In the genomic region with DNA sequence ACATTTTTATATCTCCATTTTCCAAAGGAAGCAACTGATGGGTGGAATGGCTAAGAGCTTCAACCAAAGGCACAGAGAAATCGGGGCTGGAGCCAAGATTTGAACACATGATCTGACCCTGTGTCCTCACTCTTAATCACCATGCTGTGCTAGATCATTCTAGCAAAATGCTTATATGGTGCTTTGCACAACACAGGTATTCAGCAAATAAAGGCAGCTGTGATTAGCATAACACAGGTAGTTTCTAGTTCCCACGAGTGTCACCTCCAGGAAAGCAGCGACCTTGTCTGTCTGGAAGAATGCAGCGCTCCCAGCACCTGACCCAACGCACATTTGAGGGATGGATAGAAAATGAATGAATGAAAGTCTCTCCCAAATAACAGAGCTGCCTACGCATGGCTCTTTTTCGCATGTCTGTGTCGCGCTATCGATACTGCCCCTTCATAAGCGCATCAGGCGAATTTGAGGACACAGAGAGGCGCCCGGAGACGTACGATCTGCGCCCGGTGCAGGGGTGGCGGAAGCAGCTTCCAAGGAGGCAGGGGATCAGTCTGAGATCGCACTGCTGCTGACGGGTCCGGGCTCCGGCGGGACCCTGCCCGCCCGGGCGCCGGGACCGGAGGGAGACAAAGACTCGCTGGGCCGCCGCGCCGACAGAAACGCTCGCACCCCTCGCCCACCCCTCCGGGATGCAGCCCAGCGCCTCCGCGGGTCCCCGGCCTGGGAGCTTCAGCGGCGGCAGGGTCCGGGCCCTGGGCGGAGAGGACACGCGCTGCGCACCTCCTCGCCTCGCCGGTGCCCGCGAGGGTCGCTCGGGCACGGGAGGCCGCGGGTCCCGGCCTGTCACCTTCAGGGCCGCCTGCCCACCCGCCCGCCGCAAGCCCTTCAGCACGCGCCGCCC, we compare ENCODE assay signal across 1 cellular context.
A peak's percentile ranks its signal among the peaks of the same experiment; 100 is the strongest.
TF ChIP-seq lines count a peak whose summit lies in the region.

No MANE protein-coding gene starts in this region.

TF ChIP-seq in K562, 482 proteins besides CTCF, POLR2A, EP300 and RAD21 (continued from another document and continues in another):
- TF ChIP-seq, protein P1, sequence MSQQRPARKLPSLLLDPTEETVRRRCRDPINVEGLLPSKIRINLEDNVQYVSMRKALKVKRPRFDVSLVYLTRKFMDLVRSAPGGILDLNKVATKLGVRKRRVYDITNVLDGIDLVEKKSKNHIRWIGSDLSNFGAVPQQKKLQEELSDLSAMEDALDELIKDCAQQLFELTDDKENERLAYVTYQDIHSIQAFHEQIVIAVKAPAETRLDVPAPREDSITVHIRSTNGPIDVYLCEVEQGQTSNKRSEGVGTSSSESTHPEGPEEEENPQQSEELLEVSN (IDR thresholded peaks at IDR 0.05; ENCODE audit: borderline replicate concordance in 1 of 2, extremely low read depth in 1 of 2, insufficient read depth in 1 of 2, insufficient read length in 1 of 2, low read depth in 1 of 2, low read length in 1 of 2, poor library complexity in 1 of 2, severe bottlenecking in 1 of 2) = peak in 1 of 2 experiments; percentile 1
- TF ChIP-seq CEBPG (CRISPR knock-in tag; IDR thresholded peaks at IDR 0.05) = no peak
- no peak for TF ChIP-seq CEBPG (tag; conservative IDR thresholded peaks at IDR 0.05 in 1 of 2, IDR thresholded peaks at IDR 0.05 in 1 of 2)
- peak in 1 of 3 experiments; percentile 58; a peak in 1 of 6 replicates for TF ChIP-seq ZBTB11 (CRISPR knock-in tag; IDR thresholded peaks at IDR 0.05)
- no peak for TF ChIP-seq ZNF175 (CRISPR knock-in tag; IDR thresholded peaks at IDR 0.05; ENCODE audit: low read depth)
- no peak for TF ChIP-seq ARID3A (IDR thresholded peaks at IDR 0.05; ENCODE audit: borderline replicate concordance, low read depth, low read length)
- no peak for TF ChIP-seq MED1 (CRISPR knock-in tag; IDR thresholded peaks at IDR 0.05; ENCODE audit: borderline replicate concordance)
- TF ChIP-seq ILK (tag; IDR thresholded peaks at IDR 0.05; ENCODE audit: borderline replicate concordance, low read depth) = no peak
- no peak for TF ChIP-seq ZNF77 (CRISPR knock-in tag; IDR thresholded peaks at IDR 0.05)
- TF ChIP-seq ZNF239 (CRISPR knock-in tag; IDR thresholded peaks at IDR 0.05) = no peak
- no peak for TF ChIP-seq ELF1 (tag; IDR thresholded peaks at IDR 0.05)
- no peak for TF ChIP-seq ZNF212 (CRISPR knock-in tag; IDR thresholded peaks at IDR 0.05)
- TF ChIP-seq CHD1 (IDR thresholded peaks at IDR 0.05; ENCODE audit: low read length) = peak; percentile 38
- TF ChIP-seq SMARCE1 (IDR thresholded peaks at IDR 0.05) = 0 out of 2 replicates have a peak, but pooled peaks have one; percentile 16
- 0 out of 2 replicates have a peak, but pooled peaks have one; percentile 14 for TF ChIP-seq SMAD4 (CRISPR knock-in tag; conservative IDR thresholded peaks at IDR 0.05)
- no peak for TF ChIP-seq SMARCB1 (IDR thresholded peaks at IDR 0.05; ENCODE audit: insufficient read length, low read depth)
- no peak for TF ChIP-seq FOXJ3 (CRISPR knock-in tag; IDR thresholded peaks at IDR 0.05)
- no peak for TF ChIP-seq RFX7 (CRISPR knock-in tag; IDR thresholded peaks at IDR 0.05)
- no peak for TF ChIP-seq ZBTB8A (IDR thresholded peaks at IDR 0.05; ENCODE audit: partially characterized antibody)
- peak in 1 of 3 experiments; percentile 48 for TF ChIP-seq YY1 (IDR thresholded peaks at IDR 0.05; ENCODE audit: borderline replicate concordance in 1 of 3, control insufficient read depth in 1 of 3, extremely low read depth in 1 of 3, insufficient read depth in 3 of 3, insufficient read length in 1 of 3, insufficient replicate concordance in 2 of 3, low read depth in 1 of 3, low read length in 2 of 3)
- TF ChIP-seq C11orf30 (IDR thresholded peaks at IDR 0.05; ENCODE audit: low read depth) = no peak
- TF ChIP-seq TRIM24 (IDR thresholded peaks at IDR 0.05) = no peak
- TF ChIP-seq ZNF140 (CRISPR knock-in tag; IDR thresholded peaks at IDR 0.05) = no peak
- TF ChIP-seq, protein P2, sequence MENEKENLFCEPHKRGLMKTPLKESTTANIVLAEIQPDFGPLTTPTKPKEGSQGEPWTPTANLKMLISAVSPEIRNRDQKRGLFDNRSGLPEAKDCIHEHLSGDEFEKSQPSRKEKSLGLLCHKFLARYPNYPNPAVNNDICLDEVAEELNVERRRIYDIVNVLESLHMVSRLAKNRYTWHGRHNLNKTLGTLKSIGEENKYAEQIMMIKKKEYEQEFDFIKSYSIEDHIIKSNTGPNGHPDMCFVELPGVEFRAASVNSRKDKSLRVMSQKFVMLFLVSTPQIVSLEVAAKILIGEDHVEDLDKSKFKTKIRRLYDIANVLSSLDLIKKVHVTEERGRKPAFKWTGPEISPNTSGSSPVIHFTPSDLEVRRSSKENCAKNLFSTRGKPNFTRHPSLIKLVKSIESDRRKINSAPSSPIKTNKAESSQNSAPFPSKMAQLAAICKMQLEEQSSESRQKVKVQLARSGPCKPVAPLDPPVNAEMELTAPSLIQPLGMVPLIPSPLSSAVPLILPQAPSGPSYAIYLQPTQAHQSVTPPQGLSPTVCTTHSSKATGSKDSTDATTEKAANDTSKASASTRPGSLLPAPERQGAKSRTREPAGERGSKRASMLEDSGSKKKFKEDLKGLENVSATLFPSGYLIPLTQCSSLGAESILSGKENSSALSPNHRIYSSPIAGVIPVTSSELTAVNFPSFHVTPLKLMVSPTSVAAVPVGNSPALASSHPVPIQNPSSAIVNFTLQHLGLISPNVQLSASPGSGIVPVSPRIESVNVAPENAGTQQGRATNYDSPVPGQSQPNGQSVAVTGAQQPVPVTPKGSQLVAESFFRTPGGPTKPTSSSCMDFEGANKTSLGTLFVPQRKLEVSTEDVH (IDR thresholded peaks at IDR 0.05; ENCODE audit: low read depth, partially characterized antibody) = no peak
- TF ChIP-seq, protein P3, sequence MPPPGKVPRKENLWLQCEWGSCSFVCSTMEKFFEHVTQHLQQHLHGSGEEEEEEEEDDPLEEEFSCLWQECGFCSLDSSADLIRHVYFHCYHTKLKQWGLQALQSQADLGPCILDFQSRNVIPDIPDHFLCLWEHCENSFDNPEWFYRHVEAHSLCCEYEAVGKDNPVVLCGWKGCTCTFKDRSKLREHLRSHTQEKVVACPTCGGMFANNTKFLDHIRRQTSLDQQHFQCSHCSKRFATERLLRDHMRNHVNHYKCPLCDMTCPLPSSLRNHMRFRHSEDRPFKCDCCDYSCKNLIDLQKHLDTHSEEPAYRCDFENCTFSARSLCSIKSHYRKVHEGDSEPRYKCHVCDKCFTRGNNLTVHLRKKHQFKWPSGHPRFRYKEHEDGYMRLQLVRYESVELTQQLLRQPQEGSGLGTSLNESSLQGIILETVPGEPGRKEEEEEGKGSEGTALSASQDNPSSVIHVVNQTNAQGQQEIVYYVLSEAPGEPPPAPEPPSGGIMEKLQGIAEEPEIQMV (tag; conservative IDR thresholded peaks at IDR 0.05; ENCODE audit: low read depth) = no peak
- no peak for TF ChIP-seq SFPQ (IDR thresholded peaks at IDR 0.05; ENCODE audit: low read depth, low read length)
- no peak for TF ChIP-seq MTA2 (IDR thresholded peaks at IDR 0.05; ENCODE audit: low read depth)
- no peak for TF ChIP-seq STAT5B (CRISPR knock-in tag; IDR thresholded peaks at IDR 0.05)
- no peak for TF ChIP-seq RHOXF2B (CRISPR knock-in tag; conservative IDR thresholded peaks at IDR 0.05)
- TF ChIP-seq, protein P4, sequence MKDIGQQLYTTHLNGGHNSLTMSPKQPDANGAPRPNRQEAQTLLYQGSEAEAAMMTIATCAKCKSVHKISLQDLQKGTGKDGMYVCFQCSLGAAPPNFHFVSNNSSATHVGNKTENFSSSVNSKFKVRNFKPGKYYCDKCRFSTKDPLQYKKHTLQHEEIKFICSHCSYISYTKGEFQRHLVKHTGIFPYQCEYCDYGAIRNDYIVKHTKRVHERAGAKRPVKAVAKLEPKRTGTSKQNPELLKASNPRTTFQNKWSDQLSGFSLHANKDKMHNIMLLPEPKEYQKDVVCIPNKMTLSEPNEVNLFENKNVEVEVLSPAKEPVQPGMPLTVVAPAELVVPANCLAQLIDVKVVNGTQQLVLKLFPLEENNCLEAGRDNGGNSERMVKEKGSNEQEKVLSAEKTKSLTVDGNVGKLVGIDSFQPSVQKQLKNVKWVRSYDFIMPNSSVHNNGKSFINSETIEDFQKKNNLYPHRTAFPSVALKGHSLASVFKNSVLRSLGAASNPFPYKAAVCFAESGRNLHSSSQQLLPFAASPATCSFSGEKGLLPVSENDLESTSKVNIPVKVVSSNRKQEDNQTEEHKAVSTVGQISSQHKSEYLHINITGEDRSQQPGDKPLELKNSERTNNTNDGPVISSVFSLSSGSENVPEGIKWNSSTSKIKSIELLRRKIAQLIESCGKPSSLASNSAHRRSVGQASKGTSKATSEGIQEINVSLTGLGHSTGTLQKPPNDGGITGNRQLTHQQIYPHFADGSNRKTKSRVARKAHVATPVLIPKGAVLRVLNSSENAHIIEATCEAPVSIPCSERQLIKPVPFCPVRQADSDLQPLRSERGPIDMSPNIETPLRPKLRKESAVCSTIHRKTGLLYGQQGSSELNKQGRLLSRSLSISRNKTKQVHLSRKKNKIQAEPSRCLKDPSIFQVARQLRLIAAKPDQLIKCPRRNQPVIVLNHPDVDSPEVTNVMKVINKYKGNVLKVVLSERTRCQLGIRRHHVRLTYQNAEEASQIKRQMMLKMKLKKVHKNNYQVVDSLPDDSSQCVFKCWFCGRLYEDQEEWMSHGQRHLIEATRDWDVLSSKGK (CRISPR knock-in tag; IDR thresholded peaks at IDR 0.05) = no peak
- TF ChIP-seq GATA2 (CRISPR knock-in tag; IDR thresholded peaks at IDR 0.05) = no peak
- peak; percentile 55; the same call in 1 of the 2 replicates for TF ChIP-seq CREM (IDR thresholded peaks at IDR 0.05; ENCODE audit: low read depth)
- TF ChIP-seq TRIM28 (IDR thresholded peaks at IDR 0.05) = no peak
- no peak for TF ChIP-seq ZNF696 (CRISPR knock-in tag; conservative IDR thresholded peaks at IDR 0.05)
- no peak for TF ChIP-seq MCM2 (IDR thresholded peaks at IDR 0.05; ENCODE audit: low read depth)
- TF ChIP-seq HIVEP1 (CRISPR knock-in tag; IDR thresholded peaks at IDR 0.05) = no peak
- no peak for TF ChIP-seq CSDE1 (IDR thresholded peaks at IDR 0.05)
- TF ChIP-seq CREB3 (tag; conservative IDR thresholded peaks at IDR 0.05; ENCODE audit: low read depth) = no peak
- 0 out of 2 replicates have a peak, but pooled peaks have one; percentile 10 for TF ChIP-seq GABPB1 (CRISPR knock-in tag; IDR thresholded peaks at IDR 0.05)
- no peak for TF ChIP-seq PYGO2 (tag; IDR thresholded peaks at IDR 0.05)
- TF ChIP-seq, protein P5, sequence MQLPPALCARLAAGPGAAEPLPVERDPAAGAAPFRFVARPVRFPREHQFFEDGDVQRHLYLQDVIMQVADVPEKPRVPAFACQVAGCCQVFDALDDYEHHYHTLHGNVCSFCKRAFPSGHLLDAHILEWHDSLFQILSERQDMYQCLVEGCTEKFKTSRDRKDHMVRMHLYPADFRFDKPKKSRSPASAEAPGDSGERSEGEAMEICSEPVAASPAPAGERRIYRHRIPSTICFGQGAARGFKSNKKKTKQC (CRISPR knock-in tag; IDR thresholded peaks at IDR 0.05) = 0 out of 2 replicates have a peak, but pooled peaks have one; percentile 56
- no peak for TF ChIP-seq RBM14 (IDR thresholded peaks at IDR 0.05; ENCODE audit: borderline replicate concordance, insufficient read depth, low read depth, low read length)
- no peak for TF ChIP-seq ARNT (IDR thresholded peaks at IDR 0.05)
